Comparison of ENCODE assay signal across 8 cellular contexts in the genomic region with DNA sequence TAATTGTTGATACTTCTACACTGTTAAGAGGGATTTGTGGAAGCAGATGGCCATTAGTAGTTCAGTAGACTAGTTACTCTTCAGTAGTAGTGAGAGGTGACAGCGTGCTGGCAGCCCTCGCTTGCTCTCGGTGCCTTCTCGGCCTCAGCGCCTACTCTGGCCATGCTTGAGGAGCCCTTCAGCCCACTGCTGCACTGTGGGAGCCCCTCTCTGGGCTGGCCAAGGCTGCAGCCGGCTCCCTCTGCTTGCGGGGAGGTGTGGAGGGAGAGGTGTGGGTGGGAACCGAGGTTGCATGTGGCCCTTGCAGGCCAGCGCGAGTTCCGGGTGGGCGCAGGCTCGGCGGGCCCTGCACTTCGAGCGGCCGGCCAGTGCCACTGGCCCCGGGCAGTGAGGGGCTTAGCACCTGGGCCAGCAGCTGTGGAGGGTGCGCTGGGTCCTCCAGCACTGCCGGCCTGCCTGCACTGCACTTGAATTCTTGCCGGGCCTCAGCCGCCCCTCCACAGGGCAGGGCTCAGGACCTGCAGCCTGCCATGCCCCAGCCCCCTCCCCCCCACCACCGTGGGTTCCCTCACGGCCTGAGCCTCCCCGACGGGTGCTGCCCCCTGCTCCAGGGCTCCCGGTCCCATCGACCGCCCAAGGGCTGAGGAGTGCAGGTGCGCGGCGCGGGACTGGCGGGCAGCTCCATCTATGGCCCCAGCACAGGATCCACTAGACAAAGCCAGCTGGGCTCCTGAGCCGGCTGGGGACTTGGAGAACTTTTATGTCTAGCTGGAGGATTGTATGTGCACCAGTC.
"Had no signal": no experiment of that assay in that cellular context is flagged by ENCODE, and none has a peak within 500 bp of the region (broad histone marks: within the 10 kb centered on the region; RNA-seq: fewer than 3 reads in every experiment).

No MANE protein-coding gene starts in this region.

- FAIRE-seq: H1, H54, HTR-8/SVneo had no signal

- ATAC-seq: GM23338 had no signal

- DNase-seq: H9, HCEC 1CT, KBM-7 had no signal

- H3K4me1 Mint-ChIP-seq: GM23338, H9, IgD-negative memory B cell had no signal

- H3K4me2 ChIP-seq: GM23338 had no signal

- H3K4me3 Mint-ChIP-seq: GM23338, H9 had no signal

- H2AFZ ChIP-seq: GM23338 had no signal

- H3K27ac Mint-ChIP-seq: GM23338, H9, IgD-negative memory B cell had no signal

- H3K4me3 ChIP-seq: GM23338 had no signal

- H3K27me3 Mint-ChIP-seq: IgD-negative memory B cell had no signal
